ENCODE assay signal across 22 cellular contexts in genomic region chr5:177588413-177588909, GRCh38. TPM values are rescaled to one million over a fixed set of nuclear protein-coding genes. Genes with fewer than 3 reads are reported as not detected.
A peak's percentile ranks its signal among the peaks of the same experiment; 100 is the strongest.
DNase-seq lines count a peak whose midpoint lies in the region; ATAC-seq and TF ChIP-seq lines count a peak whose summit lies in the region.
"Had no signal": no experiment of that assay in that cellular context is flagged by ENCODE, and none has a peak within 500 bp of the region (broad histone marks: within the 10 kb centered on the region; RNA-seq: fewer than 3 reads in every experiment).

No MANE protein-coding gene starts in this region.

- TF ChIP-seq CTCF in nephron (IDR thresholded peaks at IDR 0.05; ENCODE audit: unreplicated experiment in 3 of 3) (no peak), left lung (IDR thresholded peaks at IDR 0.05) (no peak)

- peak overlapping the region in 1 of 3 experiments; percentile 40 for H3K4me3 Mint-ChIP-seq in nephron
- H3K4me3 Mint-ChIP-seq: CD4-positive, alpha-beta T cell had no signal

- H3K36me3 Mint-ChIP-seq in nephron (ENCODE audit: low read depth): peaks cover 6% of the 10 kb centered on the region

- H3K27ac Mint-ChIP-seq in nephron: peak overlapping the region in 2 of 3 experiments; percentile 43 to 75
- H3K27ac Mint-ChIP-seq: brain; CD4-positive, alpha-beta T cell had no signal

- ATAC-seq in left lung: no peak
- ATAC-seq: psoas muscle had no signal

- peaks cover 6 to 10% of the 10 kb centered on the region in 2 donors for H3K4me1 ChIP-seq in left lung

- no peak overlapping the region for H3K4me3 ChIP-seq in left lung
- H3K4me3 ChIP-seq: dorsolateral prefrontal cortex, left ventricle myocardium inferior, psoas muscle, stomach, tibial artery had no signal

- intact Hi-C loops in left lung (cut with DNase I): no loop called here

- H3K27me3 ChIP-seq in left lung: peaks cover 0 to 39% of the 10 kb centered on the region in 2 donors

- peaks cover 0 to 3% of the 10 kb centered on the region in 2 donors for H3K36me3 ChIP-seq in left lung

- peak; percentile 35 to 61 for DNase-seq in NCI-H2081 (lab: John Stamatoyannopoulos, UW)
- no peak for DNase-seq in NCI-H2081 treated with DMSO at 0.1 percent for 48 hours (lab: John Stamatoyannopoulos, UW)
- peak; percentile 8 for DNase-seq in COR-L47 (lab: John Stamatoyannopoulos, UW)
- DNase-seq in NCI-H748 (lab: John Stamatoyannopoulos, UW; ENCODE audit: unreplicated experiment): peak; percentile 82
- DNase-seq in left lung: no peak
- DNase-seq in NCI-H2171 treated with DMSO at 0.1 percent for 48 hours (lab: John Stamatoyannopoulos, UW): no peak
- DNase-seq in DMS 273 treated with DMSO at 0.1 percent for 48 hours (lab: John Stamatoyannopoulos, UW): no peak
- DNase-seq: activated CD4-positive, alpha-beta T cell treated with anti-CD3 and anti-CD28 coated beads, Interleukin-2, amount 50 U/mL, for 48 hours; activated CD4-positive, CD25-positive, alpha-beta regulatory T cell; activated effector memory CD4-positive, alpha-beta T cell treated with anti-CD3 and anti-CD28 coated beads, Interleukin-2, amount 50 U/mL, for 16 hours; CD4-positive, alpha-beta T cell; cerebellar nuclear complex; DMS153; left ventricle myocardium inferior; psoas muscle; stomach; T-helper 1 cell; tibial artery had no signal

- no peaks in the 10 kb centered on the region for H3K9me3 Mint-ChIP-seq in nephron
- H3K9me3 Mint-ChIP-seq: CD4-positive, alpha-beta T cell had no signal

- H3K27me3 Mint-ChIP-seq in nephron (ENCODE audit: low read depth): peaks cover 60% of the 10 kb centered on the region

- H3K9me3 ChIP-seq in left lung: no peaks in the 10 kb centered on the region
- H3K9me3 ChIP-seq: left ventricle myocardium inferior, psoas muscle, stomach, tibial artery had no signal

- peaks cover 18% of the 10 kb centered on the region for H3K4me1 Mint-ChIP-seq in nephron

- H3K27ac ChIP-seq in left lung: no peak overlapping the region
- H3K27ac ChIP-seq: dorsolateral prefrontal cortex, left ventricle myocardium inferior, psoas muscle, RWPE1, tibial artery had no signal

RNA-seq across cellular contexts. Expression of gene TMED9, which starts 3.5 kb away (rescaled TPM):
- total RNA-seq in left lung: 100 to 1,000 TPM; 200 to 221 TPM

RNA-seq across cellular contexts. Expression of gene B4GALT7, which starts 11.5 kb away (rescaled TPM):
- 10 to 100 TPM; 23.8 to 26.6 TPM for total RNA-seq in left lung

RNA-seq across cellular contexts. Expression of gene FAM193B, which starts 34.1 kb away (rescaled TPM):
- 10 to 100 TPM; 64.3 to 73.9 TPM for total RNA-seq in left lung

Comparison
In these comparisons a context has a peak if more than half of its experiments do, and no peak if none do; other contexts are left out.
1. DNase-seq: peak in NCI-H2081 (2 of 2), COR-L47 (single experiment) and NCI-H748 (single experiment); none in NCI-H2081 treated with DMSO at 0.1 percent for 48 hours (single experiment), left lung (0 of 2), NCI-H2171 treated with DMSO at 0.1 percent for 48 hours (single experiment) and DMS 273 treated with DMSO at 0.1 percent for 48 hours (single experiment).